ENCODE assay signal across 8 cellular contexts in genomic region chr6:38493929-38494547, GRCh38.
A peak's percentile ranks its signal among the peaks of the same experiment; 100 is the strongest.
DNase-seq lines count a peak whose midpoint lies in the region; ATAC-seq, FAIRE-seq and TF ChIP-seq lines count a peak whose summit lies in the region.

No MANE protein-coding gene starts in this region.

- TF ChIP-seq POLR2A in breast epithelium (IDR thresholded peaks at IDR 0.05): no peak

- ATAC-seq in HG03460 (IDR thresholded peaks at IDR 0.05; ENCODE audit: unreplicated experiment) (no peak), HG03442 (IDR thresholded peaks at IDR 0.05; ENCODE audit: unreplicated experiment) (no peak)

- DNase-seq in GM03348 (ENCODE audit: low spot score): peak; percentile 51
- peak; percentile 68 for DNase-seq in NCI-H146 (lab: John Stamatoyannopoulos, UW)
- DNase-seq in breast epithelium (ENCODE audit: low spot score in 2 of 2): peak; percentile 74 to 81
- DNase-seq in islet precursor cell: peak; percentile 80
- peak; percentile 57 to 88 (median 74) for DNase-seq in stimulated activated CD4-positive, alpha-beta T cell treated with anti-CD3 and anti-CD28 coated beads, Interleukin-1b, Interleukin-23, amount 100 ng/mL, for 24 hours (ENCODE audit: low read depth in 4 of 4, low spot score in 1 of 4)

- intact Hi-C loops in breast epithelium (cut with DNase I; ENCODE audit: low total_unique reads): no loop called here

- TF ChIP-seq CTCF in breast epithelium (IDR thresholded peaks at IDR 0.05): peak; percentile 81 to 93 (median 85)

- no peaks in the 10 kb centered on the region for H3K9me3 ChIP-seq in breast epithelium

- no peaks in the 10 kb centered on the region for H3K36me3 ChIP-seq in breast epithelium

- H3K27ac ChIP-seq in breast epithelium: no peak overlapping the region

- no peaks in the 10 kb centered on the region for H3K4me1 ChIP-seq in breast epithelium

- H3K27me3 ChIP-seq in breast epithelium: no peaks in the 10 kb centered on the region

- FAIRE-seq in TTC549 (lab: Jason Lieb, UNC): peak; percentile 87

- no peak overlapping the region for H3K4me3 ChIP-seq in breast epithelium
